8 cellular contexts compared by ENCODE assay signal in the genomic region with DNA sequence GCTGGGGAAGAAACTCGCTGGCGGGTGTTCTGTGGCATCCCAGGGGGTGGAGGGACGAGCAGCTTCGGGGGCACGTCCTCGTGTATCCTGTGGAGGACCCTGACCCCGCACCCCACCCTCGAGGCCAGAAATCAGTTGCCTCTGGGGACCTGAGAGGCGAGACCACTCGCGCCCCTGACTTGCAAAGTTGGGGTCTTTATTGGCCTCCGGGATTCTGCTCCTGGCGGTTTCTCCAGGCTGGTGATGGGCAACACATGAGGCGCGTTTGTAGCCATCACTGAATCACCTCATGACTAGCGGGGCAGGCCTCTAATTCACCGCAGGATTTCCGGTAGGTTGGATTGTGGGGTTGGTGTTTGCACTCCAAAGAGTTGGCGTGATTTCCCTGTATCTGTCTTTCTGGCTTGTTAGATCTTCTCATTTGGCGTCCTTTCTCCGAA. TPM values are rescaled to one million over a fixed set of nuclear protein-coding genes. Genes with fewer than 3 reads are reported as not detected.
DNase-seq lines count a peak whose midpoint lies in the region; ATAC-seq and TF ChIP-seq lines count a peak whose summit lies in the region.
"Not testable (repeated sequence)": the region's sequence is repeated elsewhere in the genome, so short reads cannot be mapped to it uniquely, and the experiment has no call there.

No MANE protein-coding gene starts in this region.

- peak; percentile 23 for ATAC-seq in GM21619 (IDR thresholded peaks at IDR 0.05; ENCODE audit: unreplicated experiment)

- intact Hi-C loops in esophagus muscularis mucosa (cut with DNase I): not testable (repeated sequence)

- 4% methylated on average over 4 of the region's 21 CpGs for WGBS in esophagus muscularis mucosa

- not testable (repeated sequence) for H3K27me3 ChIP-seq in BLaER1, esophagus muscularis mucosa

- not testable (repeated sequence) for TF ChIP-seq CTCF in esophagus muscularis mucosa (IDR thresholded peaks at IDR 0.05)

- H3K4me1 ChIP-seq in BLaER1, esophagus muscularis mucosa: not testable (repeated sequence)

- peak overlapping the region; percentile 72 for H3K9ac ChIP-seq in BLaER1

- not testable (repeated sequence) for TF ChIP-seq EP300 in esophagus muscularis mucosa (IDR thresholded peaks at IDR 0.05)

- H3K9me3 ChIP-seq in BLaER1, esophagus muscularis mucosa: not testable (repeated sequence)

- DNase-seq in Jurkat, Clone E6-1 (ENCODE audit: low read depth, low spot score): peak; percentile 26
- DNase-seq in SK-N-DZ (ENCODE audit: low spot score): peak; percentile 3
- peak; percentile 6 for DNase-seq in activated effector memory CD4-positive, alpha-beta T cell treated with Interleukin-2 at 50 U/mL for 16 hours
- not testable (repeated sequence) for DNase-seq in esophagus muscularis mucosa (ENCODE audit: extremely low spot score)
- DNase-seq in mesenteric fat pad (ENCODE audit: low spot score): peak; percentile 82
- peak; percentile 16 for DNase-seq in stimulated activated CD4-positive, alpha-beta T cell treated with anti-CD3 and anti-CD28 coated beads, Interleukin-2, amount 100 ng/mL, for 4 hours (ENCODE audit: low read depth)

- H3K27ac ChIP-seq in BLaER1 (0 out of 2 replicates have a peak overlapping the region, but pooled peaks have one; percentile 44), esophagus muscularis mucosa (replicated peaks in 1 of 4) (peak overlapping the region; percentile 81 to 88 (median 84))

- not testable (repeated sequence) for H4K20me1 ChIP-seq in BLaER1

- TF ChIP-seq POLR2A in esophagus muscularis mucosa (IDR thresholded peaks at IDR 0.05; ENCODE audit: low read depth): not testable (repeated sequence)

- H3K36me3 ChIP-seq in BLaER1, esophagus muscularis mucosa: not testable (repeated sequence)

- H3K4me2 ChIP-seq in BLaER1: peak overlapping the region; percentile 69

- H3K4me3 ChIP-seq in BLaER1 (peak overlapping the region; percentile 70), esophagus muscularis mucosa (peak overlapping the region; percentile 64 to 77 (median 68))
- H3K4me3 ChIP-seq in Jurkat, Clone E6-1 (ENCODE audit: low read length): peak overlapping the region; percentile 60

RNA-seq across cellular contexts. Expression of a gene that starts 0.7 kb away (rescaled TPM):
- 21.4 TPM for polyA plus RNA-seq in Jurkat, Clone E6-1 (2012; ENCODE audit: insufficient read depth, insufficient read length)
- polyA plus RNA-seq in SK-N-DZ (2014; cell fraction: cytosol; rRNA removed): 13.5 and 13.7 TPM in 2 replicates
- polyA plus RNA-seq in SK-N-DZ (2014; cell fraction: nucleus; rRNA removed): 62.6 and 79.6 TPM in 2 replicates
- 10 to 100 TPM; 10.8 to 23.8 (median 11.8) TPM for total RNA-seq in esophagus muscularis mucosa
- total RNA-seq in mesenteric fat pad: 10.7 TPM
